ENCODE assay signal across 28 cellular contexts in the genomic region with DNA sequence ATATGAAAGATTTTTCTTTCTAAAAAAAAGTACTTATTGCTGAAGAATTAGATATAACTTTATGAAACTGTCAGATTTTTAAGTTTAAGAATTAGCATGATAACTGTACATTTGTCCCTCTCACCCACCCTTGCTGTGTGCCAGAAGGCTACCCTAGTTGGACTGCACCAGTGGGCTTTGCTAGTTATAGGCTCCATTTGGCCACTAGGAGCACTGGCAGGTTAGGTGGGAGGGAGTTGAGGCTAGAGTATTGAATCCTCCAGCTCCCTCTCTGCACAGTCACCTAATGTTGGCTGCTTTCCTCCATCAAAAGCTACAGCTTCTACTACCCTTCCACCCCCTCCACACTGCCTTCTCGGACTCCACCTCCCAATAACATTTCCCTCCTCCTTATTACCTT.
"Had no signal": no experiment of that assay in that cellular context is flagged by ENCODE, and none has a peak within 500 bp of the region (broad histone marks: within the 10 kb centered on the region; RNA-seq: fewer than 3 reads in every experiment).

No MANE protein-coding gene starts in this region.

- H3K4me3 Mint-ChIP-seq: activated CD8-positive, alpha-beta T cell treated with anti-CD3 and anti-CD28 coated beads, Interleukin-2, amount 10 ng/mL, durations not matched to agents 7 days and 5 days; activated naive CD8-positive, alpha-beta T cell treated with anti-CD3 and anti-CD28 coated beads, Interleukin-2, amount 10 ng/mL, durations not matched to agents 7 days and 5 days had no signal

- DNase-seq: activated CD4-positive, alpha-beta T cell treated with anti-CD3 and anti-CD28 coated beads for 48 hours; activated CD4-positive, alpha-beta T cell treated with anti-CD3 and anti-CD28 coated beads, Interleukin-2, amount 50 U/mL, for 4 hours; activated CD8-positive, alpha-beta memory T cell treated with anti-CD3 and anti-CD28 coated beads, Interleukin-2, amount 50 U/mL, for 48 hours; activated CD8-positive, alpha-beta T cell treated with anti-CD3 and anti-CD28 coated beads, Interleukin-2, amount 10 ng/mL, durations not matched to agents 7 days and 5 days; activated naive CD4-positive, alpha-beta T cell treated with anti-CD3 and anti-CD28 coated beads, Interleukin-2, amount 50 U/mL, for 16 hours; activated naive CD8-positive, alpha-beta T cell treated with anti-CD3 and anti-CD28 coated beads, Interleukin-2, amount 10 ng/mL, durations not matched to agents 7 days and 5 days; activated T-cell treated with anti-CD3 and anti-CD28 coated beads, Interleukin-2, amount 50 U/mL, for 1 hour; adrenal gland; anterior cingulate cortex; central memory CD4-positive, alpha-beta T cell; NCI-H1048; NCI-H1417; NCI-H1694; NCI-H2029; NCI-H2107; NCI-H2171 treated with DMSO at 0.1 percent for 48 hours; NCI-H226; NCI-H526; NCI-H774; Peyer's patch; Right ventricle myocardium superior; SJCRH30; SK-N-SH; T-helper 1 cell had no signal

- H3K4me2 ChIP-seq: SK-N-SH had no signal

- H3K36me3 ChIP-seq: adrenal gland, breast epithelium, Peyer's patch, SJCRH30 had no signal

- H3K36me3 Mint-ChIP-seq: activated naive CD8-positive, alpha-beta T cell treated with anti-CD3 and anti-CD28 coated beads, Interleukin-2, amount 10 ng/mL, durations not matched to agents 7 days and 5 days had no signal

- H3K27ac ChIP-seq: adrenal gland, breast epithelium, Peyer's patch, RWPE1, SJCRH30, VCaP had no signal

- H3K4me3 ChIP-seq: adrenal gland, breast epithelium, Peyer's patch, SJCRH30 had no signal

- H3K9me3 ChIP-seq: adrenal gland, breast epithelium, Peyer's patch, SJCRH30, SK-N-SH had no signal

- H3K27ac Mint-ChIP-seq: activated CD8-positive, alpha-beta T cell treated with anti-CD3 and anti-CD28 coated beads, Interleukin-2, amount 10 ng/mL, durations not matched to agents 7 days and 5 days; activated naive CD8-positive, alpha-beta T cell treated with anti-CD3 and anti-CD28 coated beads, Interleukin-2, amount 10 ng/mL, durations not matched to agents 7 days and 5 days had no signal

- H3K9me3 Mint-ChIP-seq: activated naive CD8-positive, alpha-beta T cell treated with anti-CD3 and anti-CD28 coated beads, Interleukin-2, amount 10 ng/mL, durations not matched to agents 7 days and 5 days had no signal

- H3K27me3 ChIP-seq: adrenal gland, Peyer's patch, SJCRH30 had no signal

- H3K4me1 Mint-ChIP-seq: activated naive CD8-positive, alpha-beta T cell treated with anti-CD3 and anti-CD28 coated beads, Interleukin-2, amount 10 ng/mL, durations not matched to agents 7 days and 5 days had no signal

- H3K4me1 ChIP-seq: adrenal gland, breast epithelium, Peyer's patch, SJCRH30 had no signal

- H3K9ac ChIP-seq: SK-N-SH had no signal

- H3K27me3 Mint-ChIP-seq: activated naive CD8-positive, alpha-beta T cell treated with anti-CD3 and anti-CD28 coated beads, Interleukin-2, amount 10 ng/mL, durations not matched to agents 7 days and 5 days had no signal

- ATAC-seq: activated CD4-positive, CD25-positive, alpha-beta regulatory T cell treated with anti-CD3 and anti-CD28 coated beads, Interleukin-2, amount 50 U/mL, for 24 hours; activated CD8-positive, alpha-beta T cell treated with anti-CD3 and anti-CD28 coated beads, Interleukin-2, amount 10 ng/mL, durations not matched to agents 7 days and 5 days had no signal
